23 cellular contexts compared by ENCODE assay signal in the genomic region with DNA sequence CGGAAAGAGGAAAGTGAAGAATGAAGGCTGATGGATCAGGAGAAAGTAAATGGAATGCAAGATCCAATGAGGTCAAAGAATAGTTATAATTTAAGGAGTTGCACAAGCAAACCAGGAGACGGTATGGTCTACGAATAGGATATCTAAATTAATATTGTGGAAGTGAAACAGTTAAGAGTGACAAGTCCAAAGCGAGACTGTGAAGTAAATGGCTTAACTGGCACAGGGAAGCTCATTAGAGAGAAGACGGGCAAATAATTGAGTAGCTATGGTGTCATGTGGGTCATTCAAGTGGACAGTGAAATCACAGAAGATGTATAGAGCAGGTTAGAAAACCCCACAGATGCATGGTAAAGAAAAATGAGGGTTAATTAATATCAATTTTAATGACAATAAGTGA. TPM values are rescaled to one million over a fixed set of nuclear protein-coding genes. Genes with fewer than 3 reads are reported as not detected.
DNase-seq lines count a peak whose midpoint lies in the region; ATAC-seq and TF ChIP-seq lines count a peak whose summit lies in the region.
"Had no signal": no experiment of that assay in that cellular context is flagged by ENCODE, and none has a peak within 500 bp of the region (broad histone marks: within the 10 kb centered on the region; RNA-seq: fewer than 3 reads in every experiment).

No MANE protein-coding gene starts in this region.

- no peak overlapping the region for H2AK5ac ChIP-seq in neuronal stem cell (ENCODE audit: low read depth, low read length)

- peaks cover 3% of the 10 kb centered on the region; the same call in 1 of the 2 replicates for H3F3A ChIP-seq in DOHH2 (ENCODE audit: control insufficient read depth, insufficient read depth)

- ATAC-seq in left ventricle myocardium superior = no peak
- ATAC-seq: GM23338 had no signal

- no peaks in the 10 kb centered on the region for H3K9me2 ChIP-seq in DOHH2 (replicated peaks; ENCODE audit: control insufficient read depth, low read length)

- no CpG with 5 or more reads among the region's 5 CpGs for WGBS in neuronal stem cell (ENCODE audit: extremely low coverage in 2 of 2, insufficient read length in 2 of 2, insufficient replicate concordance in 1 of 2), 2 donors

- no peak for DNase-seq in nephron progenitor cell
- no peak for DNase-seq in left ventricle myocardium superior
- DNase-seq in neuronal stem cell (ENCODE audit: low spot score) = no peak
- DNase-seq in GM19240 (ENCODE audit: insufficient read length, low spot score) = no peak
- DNase-seq: activated CD4-positive, alpha-beta T cell treated with anti-CD3 and anti-CD28 coated beads, Interleukin-2, amount 50 U/mL, for 48 hours; activated gamma-delta T cell; endodermal cell; GDM1; midbrain; NCI-H1092 treated with DMSO at 0.1 percent for 48 hours; NCI-H2029 treated with DMSO at 0.1 percent for 48 hours had no signal

- no peak overlapping the region for H2BK120ac ChIP-seq in neuronal stem cell (ENCODE audit: low read depth, low read length)

- H3K27ac Mint-ChIP-seq in IgD-negative memory B cell = peak overlapping the region in 1 of 3 donors; percentile 73
- H3K27ac Mint-ChIP-seq in brain = peak overlapping the region in 3 of 5 experiments; percentile 9 to 17 (median 16)
- H3K27ac Mint-ChIP-seq in nephron progenitor cell = no peak overlapping the region
- H3K27ac Mint-ChIP-seq: CD14-positive monocyte, endodermal cell, GM23338, progenitor cell of endocrine pancreas had no signal

- intact Hi-C loops in left ventricle myocardium superior (cut with micrococcal nuclease) = no loop called here

- H3K4me3 Mint-ChIP-seq in IgD-negative memory B cell = peak overlapping the region in 3 of 4 donors; percentile 43 to 61 (median 51)
- peak overlapping the region; percentile 42 to 68 (median 51) for H3K4me3 Mint-ChIP-seq in brain
- peak overlapping the region; percentile 19 for H3K4me3 Mint-ChIP-seq in nephron progenitor cell
- H3K4me3 Mint-ChIP-seq: CD14-positive monocyte had no signal

- H2BK15ac ChIP-seq in neuronal stem cell (ENCODE audit: low read length) = no peak overlapping the region

- H4K20me1 ChIP-seq in DOHH2 (ENCODE audit: control insufficient read depth, insufficient read depth, low read depth, low read length) = peaks cover 40% of the 10 kb centered on the region

- no peaks in the 10 kb centered on the region for H3K9me3 Mint-ChIP-seq in IgD-negative memory B cell
- peaks cover 3 to 9% (median 4%) of the 10 kb centered on the region in 5 experiments for H3K9me3 Mint-ChIP-seq in brain
- H3K9me3 Mint-ChIP-seq in nephron progenitor cell = peaks cover 2% of the 10 kb centered on the region
- H3K9me3 Mint-ChIP-seq: CD14-positive monocyte, endodermal cell, GM23338 had no signal

- H3K36me3 ChIP-seq in DOHH2 (ENCODE audit: control insufficient read depth, low read length) (peaks cover 81% of the 10 kb centered on the region), neuronal stem cell (replicated peaks in 1 of 2; ENCODE audit: control insufficient read depth in 2 of 2, insufficient read depth in 2 of 2, low read length in 2 of 2) (peaks cover 16 to 61% of the 10 kb centered on the region in 2 donors)

- no peak overlapping the region for H4K8ac ChIP-seq in neuronal stem cell (ENCODE audit: low read depth, low read length)

- no peak overlapping the region for H3K23ac ChIP-seq in neuronal stem cell (ENCODE audit: low read depth, low read length, poor library complexity)

- no peak overlapping the region for H3K9ac ChIP-seq in neuronal stem cell (ENCODE audit: low read depth, low read length, poor library complexity)

- H3K36me3 Mint-ChIP-seq in IgD-negative memory B cell (peaks cover 4% of the 10 kb centered on the region), brain (peaks cover 47% of the 10 kb centered on the region), nephron progenitor cell (ENCODE audit: low read depth) (peaks cover 46% of the 10 kb centered on the region)

- no peak overlapping the region for H3K4ac ChIP-seq in neuronal stem cell (ENCODE audit: low read length)

- peaks cover 6% of the 10 kb centered on the region for H3K79me1 ChIP-seq in neuronal stem cell (ENCODE audit: low read depth, low read length)

- no peak overlapping the region for H3K18ac ChIP-seq in neuronal stem cell (ENCODE audit: low read length)

- H2AFZ ChIP-seq in neuronal stem cell (ENCODE audit: low read length) = no peak overlapping the region
- H2AFZ ChIP-seq: GM23338 had no signal

- H3K4me1 Mint-ChIP-seq in IgD-negative memory B cell (peaks cover 18 to 43% (median 32%) of the 10 kb centered on the region in 3 donors), brain (peaks cover 52% of the 10 kb centered on the region), nephron progenitor cell (peaks cover 47% of the 10 kb centered on the region)

- H3K4me3 ChIP-seq in DOHH2 (ENCODE audit: low read length) (peak overlapping the region; percentile 97), neuronal stem cell (ENCODE audit: low read length in 2 of 2) (no peak overlapping the region)
- H3K4me3 ChIP-seq: coronary artery, SJSA1, suprapubic skin, vagina had no signal

- no peak overlapping the region for H2BK5ac ChIP-seq in neuronal stem cell (ENCODE audit: low read length)

- H3K27me3 Mint-ChIP-seq in IgD-negative memory B cell (no peaks in the 10 kb centered on the region), brain (peaks cover 20% of the 10 kb centered on the region), nephron progenitor cell (ENCODE audit: low read depth, poor library complexity) (no peaks in the 10 kb centered on the region)
- H3K27me3 Mint-ChIP-seq: progenitor cell of endocrine pancreas had no signal

- H3K27ac ChIP-seq in DOHH2 (ENCODE audit: low read depth, low read length) (peak overlapping the region; percentile 25), neuronal stem cell (replicated peaks; ENCODE audit: low read length) (no peak overlapping the region)
- H3K27ac ChIP-seq: coronary artery, SJSA1, suprapubic skin, vagina had no signal

- H3K4me2 ChIP-seq in DOHH2 (ENCODE audit: low read length) (peak overlapping the region; percentile 92), neuronal stem cell (ENCODE audit: insufficient read depth, low read length, poor library complexity, severe bottlenecking) (no peak overlapping the region)

- H4K91ac ChIP-seq in neuronal stem cell (ENCODE audit: low read depth, low read length, poor library complexity) = no peak overlapping the region

- H3K9me3 ChIP-seq in DOHH2 (ENCODE audit: control insufficient read depth, insufficient read depth, low read length) (no peaks in the 10 kb centered on the region), neuronal stem cell (replicated peaks in 1 of 2; ENCODE audit: control insufficient read depth in 2 of 2, insufficient read depth in 1 of 2, low read depth in 1 of 2, low read length in 2 of 2) (peaks cover 1 to 3% of the 10 kb centered on the region in 2 donors)
- H3K9me3 ChIP-seq: SJSA1, suprapubic skin, vagina had no signal

- no peak for TF ChIP-seq CTCF in DOHH2 (IDR thresholded peaks at IDR 0.05; ENCODE audit: low read depth, low read length, poor library complexity, severe bottlenecking)
- TF ChIP-seq CTCF in brain (conservative IDR thresholded peaks at IDR 0.05) = no peak
- TF ChIP-seq CTCF in nephron progenitor cell (IDR thresholded peaks at IDR 0.05) = no peak

- H3K27me3 ChIP-seq in DOHH2 (ENCODE audit: control insufficient read depth, low read length) (no peaks in the 10 kb centered on the region), neuronal stem cell (ENCODE audit: control insufficient read depth in 3 of 3, insufficient read depth in 3 of 3, low read depth in 1 of 3, low read length in 3 of 3) (no peaks in the 10 kb centered on the region)
- H3K27me3 ChIP-seq: SJSA1, suprapubic skin, vagina had no signal

- peaks cover 94% of the 10 kb centered on the region for H3K79me2 ChIP-seq in DOHH2 (ENCODE audit: control insufficient read depth, low read length)

- peaks cover 41% of the 10 kb centered on the region for H3K4me1 ChIP-seq in DOHH2 (ENCODE audit: control insufficient read depth, low read length)
- peaks cover 1 to 2% of the 10 kb centered on the region in 2 donors for H3K4me1 ChIP-seq in neuronal stem cell (ENCODE audit: control insufficient read depth in 2 of 2, insufficient read depth in 1 of 2, low read depth in 1 of 2, low read length in 2 of 2)

- H3K14ac ChIP-seq in neuronal stem cell (ENCODE audit: low read length) = no peak overlapping the region

- H2BK12ac ChIP-seq in neuronal stem cell (ENCODE audit: low read length) = no peak overlapping the region

RNA-seq across cellular contexts. Expression of a gene that starts 3.2 kb away (rescaled TPM):
- polyA plus RNA-seq in IgD-negative memory B cell (15.1 TPM), brain (ENCODE audit: insufficient read depth, low read depth, low replicate concordance) (95.9 TPM)
- total RNA-seq in left ventricle myocardium superior = 17.6 TPM
- polyA plus RNA-seq in neuronal stem cell (2013, experiment 1 of 2) = 79.2 TPM
- polyA plus RNA-seq in neuronal stem cell (2013, experiment 2 of 2) = 83.0 TPM

RNA-seq across cellular contexts. Expression of a gene that starts 47.8 kb away (rescaled TPM):
- polyA plus RNA-seq in IgD-negative memory B cell (not detected), brain (ENCODE audit: insufficient read depth, low read depth, low replicate concordance) (not detected)
- total RNA-seq in left ventricle myocardium superior = not detected
- polyA plus RNA-seq in neuronal stem cell (2013, experiment 1 of 2) = 0.04 TPM
- polyA plus RNA-seq in neuronal stem cell (2013, experiment 2 of 2) = 0.06 TPM
- total RNA-seq: bronchial epithelial cell, endodermal cell, GM23338, SJSA1 had no signal
- polyA plus RNA-seq: adipose tissue, CD14-positive monocyte had no signal
